ENCODE assay signal across 14 cellular contexts in genomic region chr12:100955139-100955538, GRCh38.
A peak's percentile ranks its signal among the peaks of the same experiment; 100 is the strongest.
DNase-seq lines count a peak whose midpoint lies in the region; ATAC-seq and TF ChIP-seq lines count a peak whose summit lies in the region.
"Had no signal": no experiment of that assay in that cellular context is flagged by ENCODE, and none has a peak within 500 bp of the region (broad histone marks: within the 10 kb centered on the region; RNA-seq: fewer than 3 reads in every experiment).

No MANE protein-coding gene starts in this region.

- no peak overlapping the region for H3K14ac ChIP-seq in mesenchymal stem cell (ENCODE audit: low read length in 2 of 2)

- no peak overlapping the region for H3K9ac ChIP-seq in mesenchymal stem cell (ENCODE audit: low read length)

- no peak overlapping the region for H2AFZ ChIP-seq in mesenchymal stem cell (ENCODE audit: low read depth, low read length)

- H3K4ac ChIP-seq in mesenchymal stem cell (ENCODE audit: low read depth in 1 of 2, low read length in 2 of 2): no peak overlapping the region

- no peak overlapping the region for H2BK12ac ChIP-seq in mesenchymal stem cell (ENCODE audit: low read length in 2 of 2)

- H2AK5ac ChIP-seq in mesenchymal stem cell (ENCODE audit: low read length, severe bottlenecking): no peak overlapping the region

- H2BK5ac ChIP-seq in mesenchymal stem cell (ENCODE audit: low read depth, low read length, poor library complexity, severe bottlenecking): no peak overlapping the region

- no peak overlapping the region for H2BK120ac ChIP-seq in mesenchymal stem cell (ENCODE audit: low read depth, low read length)

- no peaks in the 10 kb centered on the region for H3K9me3 ChIP-seq in mesenchymal stem cell (ENCODE audit: control insufficient read depth, low read length)

- no peak overlapping the region for H3K23ac ChIP-seq in mesenchymal stem cell (ENCODE audit: low read length in 2 of 2)

- H3K4me1 ChIP-seq in mesenchymal stem cell (ENCODE audit: control insufficient read depth, insufficient read depth, low read depth, low read length): peaks cover 7% of the 10 kb centered on the region

- WGBS in mesenchymal stem cell: 24% methylated on average over 4 of the region's 4 CpGs

- no peak overlapping the region for H2BK15ac ChIP-seq in mesenchymal stem cell (ENCODE audit: low read depth, poor library complexity, severe bottlenecking)

- no peak for TF ChIP-seq CTCF in choroid plexus epithelial cell (conservative IDR thresholded peaks at IDR 0.05; ENCODE audit: low read depth, low read length)

- peak overlapping the region; percentile 14 for H3K4me2 ChIP-seq in mesenchymal stem cell (ENCODE audit: low read length, poor library complexity, severe bottlenecking)

- no peak overlapping the region for H4K8ac ChIP-seq in mesenchymal stem cell (ENCODE audit: low read length)

- peak overlapping the region; percentile 17 for H3K27ac ChIP-seq in mesenchymal stem cell (ENCODE audit: low read length, poor library complexity, severe bottlenecking)

- peak; percentile 94 for DNase-seq in Daoy (ENCODE audit: low read depth)
- DNase-seq in NCI-H226: peak; percentile 43
- DNase-seq in choroid plexus epithelial cell (ENCODE audit: low read depth): peak; percentile 79
- peak; percentile 70 for DNase-seq in mesenchymal stem cell
- no peak for DNase-seq in NCI-H1694 treated with DMSO at 0.1 percent for 48 hours (lab: John Stamatoyannopoulos, UW)
- DNase-seq: activated CD8-positive, alpha-beta memory T cell treated with anti-CD3 and anti-CD28 coated beads for 24 hours; activated naive CD4-positive, alpha-beta T cell treated with anti-CD3 and anti-CD28 coated beads, Interleukin-2, amount 50 U/mL, for 16 hours; head of caudate nucleus; NCI-H2081; stimulated activated CD4-positive, alpha-beta T cell treated with anti-CD3 and anti-CD28 coated beads, Interleukin-2, amount 100 ng/mL, for 48 hours; stimulated activated naive CD8-positive, alpha-beta T cell treated with anti-CD3 and anti-CD28 coated beads, Interleukin-15, Interleukin-2, amounts not matched to agents 100 U/mL and 50 U/mL, for 24 hours had no signal

- no peak overlapping the region for H3K18ac ChIP-seq in mesenchymal stem cell (ENCODE audit: low read depth in 1 of 2, low read length in 2 of 2)

- no peaks in the 10 kb centered on the region for H3K79me1 ChIP-seq in mesenchymal stem cell (replicated peaks; ENCODE audit: low read length, poor library complexity, severe bottlenecking)

- H4K91ac ChIP-seq in mesenchymal stem cell (ENCODE audit: low read length): no peak overlapping the region

- H3K4me3 ChIP-seq in choroid plexus epithelial cell (ENCODE audit: low read depth, low read length) (no peak overlapping the region), mesenchymal stem cell (ENCODE audit: insufficient read depth in 1 of 2, low read depth in 1 of 2, low read length in 2 of 2) (no peak overlapping the region)

- ATAC-seq in GM21360 (IDR thresholded peaks at IDR 0.05; ENCODE audit: unreplicated experiment): no peak
- ATAC-seq in HG03196 (IDR thresholded peaks at IDR 0.05; ENCODE audit: unreplicated experiment): no peak
- ATAC-seq in HG02981 (IDR thresholded peaks at IDR 0.05; ENCODE audit: unreplicated experiment): no peak
- ATAC-seq: stimulated activated naive CD8-positive, alpha-beta T cell treated with anti-CD3 and anti-CD28 coated beads, Interleukin-15, Interleukin-2, amounts not matched to agents 100 U/mL and 50 U/mL, for 24 hours had no signal

- H3K36me3 ChIP-seq in mesenchymal stem cell (ENCODE audit: control insufficient read depth in 1 of 2, insufficient read depth in 2 of 2, low read depth in 1 of 2, low read length in 2 of 2): no peaks in the 10 kb centered on the region

- H3K27me3 ChIP-seq in mesenchymal stem cell (ENCODE audit: control insufficient read depth in 1 of 2, insufficient read depth in 1 of 2, low read length in 2 of 2): no peaks in the 10 kb centered on the region
